ENCODE assay signal across 13 cellular contexts in the genomic region with DNA sequence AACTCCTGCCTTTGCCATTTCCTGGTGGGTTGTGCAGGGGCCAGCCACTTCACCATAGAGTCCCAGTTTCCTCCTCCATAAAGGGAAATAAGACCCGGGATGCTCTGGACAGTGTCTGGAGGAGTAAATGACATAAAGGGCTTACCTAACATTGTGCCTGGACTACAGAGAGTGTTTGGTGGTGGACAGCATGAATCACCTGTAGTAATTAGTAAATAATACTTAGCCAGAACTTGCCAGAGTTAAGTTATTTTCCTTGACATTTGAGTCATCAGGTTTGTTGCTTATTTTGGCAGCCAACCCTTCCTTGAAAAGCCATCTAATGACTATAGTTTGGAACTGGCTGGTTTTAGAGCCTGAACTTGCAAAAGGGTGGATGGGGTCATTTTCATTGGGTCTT.
DNase-seq lines count a peak whose midpoint lies in the region; ATAC-seq and TF ChIP-seq lines count a peak whose summit lies in the region.
"Had no signal": no experiment of that assay in that cellular context is flagged by ENCODE, and none has a peak within 500 bp of the region (broad histone marks: within the 10 kb centered on the region; RNA-seq: fewer than 3 reads in every experiment).

No MANE protein-coding gene starts in this region.

- TF ChIP-seq RAD21 in SK-N-SH (IDR thresholded peaks at IDR 0.05; ENCODE audit: low read length), result no peak

- no peaks in the 10 kb centered on the region for H4K20me1 ChIP-seq in SK-N-SH (ENCODE audit: insufficient read depth)

- intact Hi-C loops in CD8-positive, alpha-beta T cell (cut with DNase I, micrococcal nuclease), result no loop called here
- intact Hi-C loops in upper lobe of right lung (cut with DNase I), result no loop called here

- H3K9me2 ChIP-seq in SK-N-SH, result no peaks in the 10 kb centered on the region

- CTCF ChIA-PET in SK-N-SH (lab: Yijun Ruan, JAX), result interaction anchor here (1.0 to 3.2 kb wide), 2 partner anchors 18 to 36 kb away, joined by 4 to 8 read pairs; no protein-coding TSS in a partner anchor
- CTCF ChIA-PET in CD8-positive, alpha-beta T cell (lab: Charles Lee), result no interaction called here

- H3F3A ChIP-seq in SK-N-SH (replicated peaks; ENCODE audit: insufficient read depth), result peaks cover 32% of the 10 kb centered on the region

- H3K27me3 ChIP-seq in SK-N-SH (ENCODE audit: insufficient read depth) (no peaks in the 10 kb centered on the region), upper lobe of right lung (no peaks in the 10 kb centered on the region)
- H3K27me3 ChIP-seq in CD8-positive, alpha-beta T cell (ENCODE audit: insufficient read depth, low read length), result no peaks in the 10 kb centered on the region

- H3K4me1 ChIP-seq in SK-N-SH (ENCODE audit: control insufficient read depth in 1 of 2, insufficient read depth in 2 of 2, low read depth in 1 of 2, low read length in 1 of 2) (peaks cover 23 to 28% of the 10 kb centered on the region in 2 experiments), upper lobe of right lung (peaks cover 6% of the 10 kb centered on the region)
- H3K4me1 ChIP-seq in CD8-positive, alpha-beta T cell (ENCODE audit: insufficient read depth, low read length), result no peaks in the 10 kb centered on the region

- H3K36me3 Mint-ChIP-seq in CD8-positive, alpha-beta T cell, result no peaks in the 10 kb centered on the region
- H3K36me3 Mint-ChIP-seq: activated CD4-positive, alpha-beta memory T cell treated with anti-CD3 and anti-CD28 coated beads for 36 hours; CD4-positive, CD25-positive, alpha-beta regulatory T cell had no signal

- no peaks in the 10 kb centered on the region for H3K79me2 ChIP-seq in SK-N-SH (ENCODE audit: insufficient read depth)

- peak overlapping the region; percentile 80 to 92 for H3K27ac ChIP-seq in SK-N-SH (ENCODE audit: low read depth in 2 of 2, low read length in 1 of 2)
- H3K27ac ChIP-seq in CD8-positive, alpha-beta T cell (ENCODE audit: low read depth, low read length), result no peak overlapping the region
- no peak overlapping the region for H3K27ac ChIP-seq in upper lobe of right lung

- H3K4me2 ChIP-seq in SK-N-SH, result peak overlapping the region; percentile 61

- no peak overlapping the region for H3K4me3 Mint-ChIP-seq in CD8-positive, alpha-beta T cell
- H3K4me3 Mint-ChIP-seq: activated CD4-positive, alpha-beta memory T cell treated with anti-CD3 and anti-CD28 coated beads for 36 hours; CD4-positive, CD25-positive, alpha-beta regulatory T cell had no signal

- H3K27ac Mint-ChIP-seq in CD8-positive, alpha-beta T cell, result no peak overlapping the region
- H3K27ac Mint-ChIP-seq: activated CD4-positive, alpha-beta memory T cell treated with anti-CD3 and anti-CD28 coated beads for 36 hours; CD4-positive, CD25-positive, alpha-beta regulatory T cell had no signal

- TF ChIP-seq CTCF in SK-N-SH (IDR thresholded peaks at IDR 0.05), result no peak
- no peak for TF ChIP-seq CTCF in fibroblast of pulmonary artery (IDR thresholded peaks at IDR 0.05; ENCODE audit: low read length, missing control alignments)
- no peak for TF ChIP-seq CTCF in CD8-positive, alpha-beta T cell (IDR thresholded peaks at IDR 0.05)
- no peak for TF ChIP-seq CTCF in upper lobe of right lung (IDR thresholded peaks at IDR 0.05)

- ATAC-seq in HG02571 (IDR thresholded peaks at IDR 0.05; ENCODE audit: unreplicated experiment), result no peak
- no peak for ATAC-seq in CD8-positive, alpha-beta T cell
- no peak for ATAC-seq in upper lobe of right lung

- TF ChIP-seq EP300 in SK-N-SH (IDR thresholded peaks at IDR 0.05; ENCODE audit: borderline replicate concordance in 1 of 2, low read depth in 1 of 2, low read length in 1 of 2), result peak; percentile 31 to 81; a peak in 2 of 4 replicates

- 13% methylated on average over 1 of the region's 1 CpG for WGBS in SK-N-SH (ENCODE audit: low lambda C conversion rate)

- POLR2A ChIA-PET in SK-N-SH (lab: Yijun Ruan, JAX), result no interaction called here
- POLR2A ChIA-PET in CD8-positive, alpha-beta T cell (lab: Charles Lee), result no interaction called here

- H3K9me3 ChIP-seq in SK-N-SH (no peaks in the 10 kb centered on the region), upper lobe of right lung (no peaks in the 10 kb centered on the region)
- H3K9me3 ChIP-seq in CD8-positive, alpha-beta T cell (ENCODE audit: low read length), result no peaks in the 10 kb centered on the region

- no peak overlapping the region for H2AFZ ChIP-seq in SK-N-SH (ENCODE audit: low read depth)

- peak; percentile 88 for DNase-seq in EH (ENCODE audit: low read depth)
- DNase-seq in SK-N-SH, result no peak
- peak; percentile 56 for DNase-seq in fibroblast of pulmonary artery (ENCODE audit: low read depth)
- peak; percentile 85 for DNase-seq in renal cortical epithelial cell (ENCODE audit: low read depth)
- no peak for DNase-seq in activated gamma-delta T cell (lab: John Stamatoyannopoulos, UW)
- no peak for DNase-seq in CD8-positive, alpha-beta T cell
- DNase-seq in upper lobe of right lung, result no peak
- DNase-seq: activated CD4-positive, alpha-beta memory T cell treated with anti-CD3 and anti-CD28 coated beads for 36 hours; activated effector memory CD4-positive, alpha-beta T cell treated with Interleukin-2 at 50 U/mL for 16 hours; CD4-positive, CD25-positive, alpha-beta regulatory T cell; cortex of kidney; NCI-H1436 treated with DMSO at 0.1 percent for 48 hours had no signal

- H3K4me3 ChIP-seq in SK-N-SH (ENCODE audit: low read depth in 2 of 2, low read length in 1 of 2), result peak overlapping the region in 1 of 2 experiments; percentile 33; a peak in 2 of 4 replicates
- no peak overlapping the region for H3K4me3 ChIP-seq in fibroblast of pulmonary artery (replicated peaks; ENCODE audit: low read depth, low read length)
- no peak overlapping the region for H3K4me3 ChIP-seq in CD8-positive, alpha-beta T cell (ENCODE audit: low read depth, low read length)
- H3K4me3 ChIP-seq in upper lobe of right lung, result no peak overlapping the region

- peaks cover 20% of the 10 kb centered on the region for H3K27me3 Mint-ChIP-seq in CD8-positive, alpha-beta T cell (ENCODE audit: low read depth)

- peak overlapping the region; percentile 45; the same call in 1 of the 2 replicates for H3K9ac ChIP-seq in SK-N-SH

- H3K4me1 Mint-ChIP-seq in CD8-positive, alpha-beta T cell (ENCODE audit: low read depth), result no peaks in the 10 kb centered on the region
- H3K4me1 Mint-ChIP-seq: CD4-positive, CD25-positive, alpha-beta regulatory T cell had no signal

- no peaks in the 10 kb centered on the region for H3K9me3 Mint-ChIP-seq in CD8-positive, alpha-beta T cell
- H3K9me3 Mint-ChIP-seq: activated CD4-positive, alpha-beta memory T cell treated with anti-CD3 and anti-CD28 coated beads for 36 hours; CD4-positive, CD25-positive, alpha-beta regulatory T cell had no signal

- H3K36me3 ChIP-seq in SK-N-SH (replicated peaks in 1 of 2; ENCODE audit: control insufficient read depth in 1 of 2, insufficient read depth in 2 of 2, low read length in 1 of 2) (no peaks in the 10 kb centered on the region), upper lobe of right lung (no peaks in the 10 kb centered on the region)
- no peaks in the 10 kb centered on the region for H3K36me3 ChIP-seq in CD8-positive, alpha-beta T cell (ENCODE audit: insufficient read depth, low read length)

TF ChIP-seq in SK-N-SH, 30 proteins besides CTCF, POLR2A, EP300 and RAD21:
- TF ChIP-seq FOXM1 (IDR thresholded peaks at IDR 0.05; ENCODE audit: low read depth), result peak; percentile 67; the same call in 1 of the 2 replicates
- peak; percentile 54; the same call in 1 of the 2 replicates for TF ChIP-seq TEAD4 (IDR thresholded peaks at IDR 0.05; ENCODE audit: borderline replicate concordance, insufficient read depth)
- TF ChIP-seq, protein P1, sequence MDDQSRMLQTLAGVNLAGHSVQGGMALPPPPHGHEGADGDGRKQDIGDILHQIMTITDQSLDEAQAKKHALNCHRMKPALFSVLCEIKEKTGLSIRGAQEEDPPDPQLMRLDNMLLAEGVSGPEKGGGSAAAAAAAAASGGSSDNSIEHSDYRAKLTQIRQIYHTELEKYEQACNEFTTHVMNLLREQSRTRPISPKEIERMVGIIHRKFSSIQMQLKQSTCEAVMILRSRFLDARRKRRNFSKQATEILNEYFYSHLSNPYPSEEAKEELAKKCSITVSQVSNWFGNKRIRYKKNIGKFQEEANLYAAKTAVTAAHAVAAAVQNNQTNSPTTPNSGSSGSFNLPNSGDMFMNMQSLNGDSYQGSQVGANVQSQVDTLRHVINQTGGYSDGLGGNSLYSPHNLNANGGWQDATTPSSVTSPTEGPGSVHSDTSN (IDR thresholded peaks at IDR 0.05), result peak; percentile 84; the same call in 1 of the 2 replicates
- peak; percentile 53; the same call in 1 of the 2 replicates for TF ChIP-seq POLR2AphosphoS5 (IDR thresholded peaks at IDR 0.05; ENCODE audit: low read depth, low read length)
- peak; percentile 89 for TF ChIP-seq TCF12 (IDR thresholded peaks at IDR 0.05)
- no peak for TF ChIP-seq RFX5 (IDR thresholded peaks at IDR 0.05; ENCODE audit: low read length)
- TF ChIP-seq MEF2A (IDR thresholded peaks at IDR 0.05; ENCODE audit: borderline replicate concordance, low read depth), result peak; percentile 81
- no peak for TF ChIP-seq SIN3A (IDR thresholded peaks at IDR 0.05; ENCODE audit: borderline replicate concordance, low read depth, low read length)
- TF ChIP-seq FOSL2 (IDR thresholded peaks at IDR 0.05; ENCODE audit: borderline replicate concordance, low read depth), result peak; percentile 82
- peak; percentile 73 for TF ChIP-seq JUND (IDR thresholded peaks at IDR 0.05)
- TF ChIP-seq CHD2 (IDR thresholded peaks at IDR 0.05; ENCODE audit: low read length, partially characterized antibody), result no peak
- TF ChIP-seq ZBTB33 (IDR thresholded peaks at IDR 0.05; ENCODE audit: borderline replicate concordance, low read depth), result no peak
- peak; percentile 96 for TF ChIP-seq NFIC (IDR thresholded peaks at IDR 0.05; ENCODE audit: borderline replicate concordance)
- no peak for TF ChIP-seq MXI1 (IDR thresholded peaks at IDR 0.05; ENCODE audit: low read depth, low read length)
- TF ChIP-seq RXRA (IDR thresholded peaks at IDR 0.05; ENCODE audit: borderline replicate concordance, low read depth), result peak; percentile 48; the same call in 1 of the 2 replicates

Comparison
In these comparisons a context has a peak if more than half of its experiments do, and no peak if none do; other contexts are left out.
1. DNase-seq: peak in EH (single experiment), fibroblast of pulmonary artery (single experiment) and renal cortical epithelial cell (single experiment); none in SK-N-SH (single experiment), activated gamma-delta T cell (single experiment), CD8-positive, alpha-beta T cell (0 of 7) and upper lobe of right lung (single experiment).
2. H3K27ac ChIP-seq: peak in SK-N-SH (2 of 2); none in CD8-positive, alpha-beta T cell (single experiment) and upper lobe of right lung (single experiment).